In genomic region chr20:58963922-58964321, GRCh38 we compare ENCODE assay signal across 7 cellular contexts. TPM values are rescaled to one million over a fixed set of nuclear protein-coding genes. Genes with fewer than 3 reads are reported as not detected.
"Had no signal": no experiment of that assay in that cellular context is flagged by ENCODE, and none has a peak within 500 bp of the region (broad histone marks: within the 10 kb centered on the region; RNA-seq: fewer than 3 reads in every experiment).

No MANE protein-coding gene starts in this region.

RNA-seq across cellular contexts. Expression of gene TUBB1, which starts 55.3 kb away (rescaled TPM):
- total RNA-seq: dermis blood vessel endothelial cell, esophagus mucosa, fibroblast of villous mesenchyme, foreskin keratinocyte, kidney, left colon, mammary epithelial cell had no signal
